In the genomic region with DNA sequence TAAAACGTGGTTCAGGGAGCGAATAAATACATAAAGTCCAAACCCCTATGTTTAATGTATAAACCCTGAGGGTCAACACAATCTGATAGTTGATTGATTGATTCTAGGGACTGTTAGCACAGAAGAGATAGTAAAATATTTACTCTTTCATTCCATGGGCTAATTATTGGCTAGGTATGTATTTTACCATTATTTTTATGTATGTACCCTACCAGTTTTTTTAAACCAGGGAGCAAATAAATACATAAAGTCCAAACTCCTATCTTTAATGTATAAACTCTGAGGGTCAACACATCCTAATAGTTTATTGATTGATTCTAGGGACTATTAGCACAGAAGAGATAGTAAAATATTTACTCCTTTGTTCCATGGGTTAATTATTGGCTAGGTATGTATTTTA, we compare ENCODE assay signal across 1 cellular context.
TF ChIP-seq lines count a peak whose summit lies in the region.

No MANE protein-coding gene starts in this region.

TF ChIP-seq in HepG2, 621 proteins besides CTCF, POLR2A, EP300 and RAD21 (continued from another document):
- TF ChIP-seq, protein P1, sequence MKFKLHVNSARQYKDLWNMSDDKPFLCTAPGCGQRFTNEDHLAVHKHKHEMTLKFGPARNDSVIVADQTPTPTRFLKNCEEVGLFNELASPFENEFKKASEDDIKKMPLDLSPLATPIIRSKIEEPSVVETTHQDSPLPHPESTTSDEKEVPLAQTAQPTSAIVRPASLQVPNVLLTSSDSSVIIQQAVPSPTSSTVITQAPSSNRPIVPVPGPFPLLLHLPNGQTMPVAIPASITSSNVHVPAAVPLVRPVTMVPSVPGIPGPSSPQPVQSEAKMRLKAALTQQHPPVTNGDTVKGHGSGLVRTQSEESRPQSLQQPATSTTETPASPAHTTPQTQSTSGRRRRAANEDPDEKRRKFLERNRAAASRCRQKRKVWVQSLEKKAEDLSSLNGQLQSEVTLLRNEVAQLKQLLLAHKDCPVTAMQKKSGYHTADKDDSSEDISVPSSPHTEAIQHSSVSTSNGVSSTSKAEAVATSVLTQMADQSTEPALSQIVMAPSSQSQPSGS (CRISPR knock-in tag; IDR thresholded peaks at IDR 0.05): peak; percentile 53; the same call in 1 of the 2 replicates
- TF ChIP-seq FOXA1 (IDR thresholded peaks at IDR 0.05): peak; percentile 88
- TF ChIP-seq FOXA1 (CRISPR knock-in tag; IDR thresholded peaks at IDR 0.05): peak; percentile 60
- TF ChIP-seq, protein P2, sequence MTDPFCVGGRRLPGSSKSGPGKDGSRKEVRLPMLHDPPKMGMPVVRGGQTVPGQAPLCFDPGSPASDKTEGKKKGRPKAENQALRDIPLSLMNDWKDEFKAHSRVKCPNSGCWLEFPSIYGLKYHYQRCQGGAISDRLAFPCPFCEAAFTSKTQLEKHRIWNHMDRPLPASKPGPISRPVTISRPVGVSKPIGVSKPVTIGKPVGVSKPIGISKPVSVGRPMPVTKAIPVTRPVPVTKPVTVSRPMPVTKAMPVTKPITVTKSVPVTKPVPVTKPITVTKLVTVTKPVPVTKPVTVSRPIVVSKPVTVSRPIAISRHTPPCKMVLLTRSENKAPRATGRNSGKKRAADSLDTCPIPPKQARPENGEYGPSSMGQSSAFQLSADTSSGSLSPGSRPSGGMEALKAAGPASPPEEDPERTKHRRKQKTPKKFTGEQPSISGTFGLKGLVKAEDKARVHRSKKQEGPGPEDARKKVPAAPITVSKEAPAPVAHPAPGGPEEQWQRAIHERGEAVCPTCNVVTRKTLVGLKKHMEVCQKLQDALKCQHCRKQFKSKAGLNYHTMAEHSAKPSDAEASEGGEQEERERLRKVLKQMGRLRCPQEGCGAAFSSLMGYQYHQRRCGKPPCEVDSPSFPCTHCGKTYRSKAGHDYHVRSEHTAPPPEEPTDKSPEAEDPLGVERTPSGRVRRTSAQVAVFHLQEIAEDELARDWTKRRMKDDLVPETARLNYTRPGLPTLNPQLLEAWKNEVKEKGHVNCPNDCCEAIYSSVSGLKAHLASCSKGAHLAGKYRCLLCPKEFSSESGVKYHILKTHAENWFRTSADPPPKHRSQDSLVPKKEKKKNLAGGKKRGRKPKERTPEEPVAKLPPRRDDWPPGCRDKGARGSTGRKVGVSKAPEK (CRISPR knock-in tag; IDR thresholded peaks at IDR 0.05; ENCODE audit: borderline replicate concordance): no peak
- peak; percentile 80; the same call in 1 of the 2 replicates for TF ChIP-seq HMG20A (CRISPR knock-in tag; IDR thresholded peaks at IDR 0.05; ENCODE audit: borderline replicate concordance)
- TF ChIP-seq, protein P3, sequence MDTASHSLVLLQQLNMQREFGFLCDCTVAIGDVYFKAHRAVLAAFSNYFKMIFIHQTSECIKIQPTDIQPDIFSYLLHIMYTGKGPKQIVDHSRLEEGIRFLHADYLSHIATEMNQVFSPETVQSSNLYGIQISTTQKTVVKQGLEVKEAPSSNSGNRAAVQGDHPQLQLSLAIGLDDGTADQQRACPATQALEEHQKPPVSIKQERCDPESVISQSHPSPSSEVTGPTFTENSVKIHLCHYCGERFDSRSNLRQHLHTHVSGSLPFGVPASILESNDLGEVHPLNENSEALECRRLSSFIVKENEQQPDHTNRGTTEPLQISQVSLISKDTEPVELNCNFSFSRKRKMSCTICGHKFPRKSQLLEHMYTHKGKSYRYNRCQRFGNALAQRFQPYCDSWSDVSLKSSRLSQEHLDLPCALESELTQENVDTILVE (CRISPR knock-in tag; IDR thresholded peaks at IDR 0.05): peak; percentile 27; the same call in 1 of the 2 replicates
- TF ChIP-seq, protein P4, sequence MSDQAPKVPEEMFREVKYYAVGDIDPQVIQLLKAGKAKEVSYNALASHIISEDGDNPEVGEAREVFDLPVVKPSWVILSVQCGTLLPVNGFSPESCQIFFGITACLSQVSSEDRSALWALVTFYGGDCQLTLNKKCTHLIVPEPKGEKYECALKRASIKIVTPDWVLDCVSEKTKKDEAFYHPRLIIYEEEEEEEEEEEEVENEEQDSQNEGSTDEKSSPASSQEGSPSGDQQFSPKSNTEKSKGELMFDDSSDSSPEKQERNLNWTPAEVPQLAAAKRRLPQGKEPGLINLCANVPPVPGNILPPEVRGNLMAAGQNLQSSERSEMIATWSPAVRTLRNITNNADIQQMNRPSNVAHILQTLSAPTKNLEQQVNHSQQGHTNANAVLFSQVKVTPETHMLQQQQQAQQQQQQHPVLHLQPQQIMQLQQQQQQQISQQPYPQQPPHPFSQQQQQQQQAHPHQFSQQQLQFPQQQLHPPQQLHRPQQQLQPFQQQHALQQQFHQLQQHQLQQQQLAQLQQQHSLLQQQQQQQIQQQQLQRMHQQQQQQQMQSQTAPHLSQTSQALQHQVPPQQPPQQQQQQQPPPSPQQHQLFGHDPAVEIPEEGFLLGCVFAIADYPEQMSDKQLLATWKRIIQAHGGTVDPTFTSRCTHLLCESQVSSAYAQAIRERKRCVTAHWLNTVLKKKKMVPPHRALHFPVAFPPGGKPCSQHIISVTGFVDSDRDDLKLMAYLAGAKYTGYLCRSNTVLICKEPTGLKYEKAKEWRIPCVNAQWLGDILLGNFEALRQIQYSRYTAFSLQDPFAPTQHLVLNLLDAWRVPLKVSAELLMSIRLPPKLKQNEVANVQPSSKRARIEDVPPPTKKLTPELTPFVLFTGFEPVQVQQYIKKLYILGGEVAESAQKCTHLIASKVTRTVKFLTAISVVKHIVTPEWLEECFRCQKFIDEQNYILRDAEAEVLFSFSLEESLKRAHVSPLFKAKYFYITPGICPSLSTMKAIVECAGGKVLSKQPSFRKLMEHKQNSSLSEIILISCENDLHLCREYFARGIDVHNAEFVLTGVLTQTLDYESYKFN (CRISPR knock-in tag; conservative IDR thresholded peaks at IDR 0.05): peak; percentile 86
- TF ChIP-seq FIP1L1 (IDR thresholded peaks at IDR 0.05; ENCODE audit: borderline replicate concordance, insufficient read depth, low read depth, low read length): no peak
- no peak for TF ChIP-seq ZNF891 (CRISPR knock-in tag; IDR thresholded peaks at IDR 0.05)
- TF ChIP-seq ZNF598 (CRISPR knock-in tag; IDR thresholded peaks at IDR 0.05; ENCODE audit: borderline replicate concordance): no peak
- TF ChIP-seq, protein P5, sequence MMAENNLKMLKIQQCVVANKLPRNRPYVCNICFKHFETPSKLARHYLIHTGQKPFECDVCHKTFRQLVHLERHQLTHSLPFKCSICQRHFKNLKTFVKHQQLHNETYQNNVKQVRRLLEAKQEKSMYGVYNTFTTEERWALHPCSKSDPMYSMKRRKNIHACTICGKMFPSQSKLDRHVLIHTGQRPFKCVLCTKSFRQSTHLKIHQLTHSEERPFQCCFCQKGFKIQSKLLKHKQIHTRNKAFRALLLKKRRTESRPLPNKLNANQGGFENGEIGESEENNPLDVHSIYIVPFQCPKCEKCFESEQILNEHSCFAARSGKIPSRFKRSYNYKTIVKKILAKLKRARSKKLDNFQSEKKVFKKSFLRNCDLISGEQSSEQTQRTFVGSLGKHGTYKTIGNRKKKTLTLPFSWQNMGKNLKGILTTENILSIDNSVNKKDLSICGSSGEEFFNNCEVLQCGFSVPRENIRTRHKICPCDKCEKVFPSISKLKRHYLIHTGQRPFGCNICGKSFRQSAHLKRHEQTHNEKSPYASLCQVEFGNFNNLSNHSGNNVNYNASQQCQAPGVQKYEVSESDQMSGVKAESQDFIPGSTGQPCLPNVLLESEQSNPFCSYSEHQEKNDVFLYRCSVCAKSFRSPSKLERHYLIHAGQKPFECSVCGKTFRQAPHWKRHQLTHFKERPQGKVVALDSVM (CRISPR knock-in tag; IDR thresholded peaks at IDR 0.05): no peak
- TF ChIP-seq, protein P6, sequence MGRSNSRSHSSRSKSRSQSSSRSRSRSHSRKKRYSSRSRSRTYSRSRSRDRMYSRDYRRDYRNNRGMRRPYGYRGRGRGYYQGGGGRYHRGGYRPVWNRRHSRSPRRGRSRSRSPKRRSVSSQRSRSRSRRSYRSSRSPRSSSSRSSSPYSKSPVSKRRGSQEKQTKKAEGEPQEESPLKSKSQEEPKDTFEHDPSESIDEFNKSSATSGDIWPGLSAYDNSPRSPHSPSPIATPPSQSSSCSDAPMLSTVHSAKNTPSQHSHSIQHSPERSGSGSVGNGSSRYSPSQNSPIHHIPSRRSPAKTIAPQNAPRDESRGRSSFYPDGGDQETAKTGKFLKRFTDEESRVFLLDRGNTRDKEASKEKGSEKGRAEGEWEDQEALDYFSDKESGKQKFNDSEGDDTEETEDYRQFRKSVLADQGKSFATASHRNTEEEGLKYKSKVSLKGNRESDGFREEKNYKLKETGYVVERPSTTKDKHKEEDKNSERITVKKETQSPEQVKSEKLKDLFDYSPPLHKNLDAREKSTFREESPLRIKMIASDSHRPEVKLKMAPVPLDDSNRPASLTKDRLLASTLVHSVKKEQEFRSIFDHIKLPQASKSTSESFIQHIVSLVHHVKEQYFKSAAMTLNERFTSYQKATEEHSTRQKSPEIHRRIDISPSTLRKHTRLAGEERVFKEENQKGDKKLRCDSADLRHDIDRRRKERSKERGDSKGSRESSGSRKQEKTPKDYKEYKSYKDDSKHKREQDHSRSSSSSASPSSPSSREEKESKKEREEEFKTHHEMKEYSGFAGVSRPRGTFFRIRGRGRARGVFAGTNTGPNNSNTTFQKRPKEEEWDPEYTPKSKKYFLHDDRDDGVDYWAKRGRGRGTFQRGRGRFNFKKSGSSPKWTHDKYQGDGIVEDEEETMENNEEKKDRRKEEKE (IDR thresholded peaks at IDR 0.05): no peak
- TF ChIP-seq ZNF510 (CRISPR knock-in tag; IDR thresholded peaks at IDR 0.05; ENCODE audit: low read depth): no peak
- TF ChIP-seq, protein P7, sequence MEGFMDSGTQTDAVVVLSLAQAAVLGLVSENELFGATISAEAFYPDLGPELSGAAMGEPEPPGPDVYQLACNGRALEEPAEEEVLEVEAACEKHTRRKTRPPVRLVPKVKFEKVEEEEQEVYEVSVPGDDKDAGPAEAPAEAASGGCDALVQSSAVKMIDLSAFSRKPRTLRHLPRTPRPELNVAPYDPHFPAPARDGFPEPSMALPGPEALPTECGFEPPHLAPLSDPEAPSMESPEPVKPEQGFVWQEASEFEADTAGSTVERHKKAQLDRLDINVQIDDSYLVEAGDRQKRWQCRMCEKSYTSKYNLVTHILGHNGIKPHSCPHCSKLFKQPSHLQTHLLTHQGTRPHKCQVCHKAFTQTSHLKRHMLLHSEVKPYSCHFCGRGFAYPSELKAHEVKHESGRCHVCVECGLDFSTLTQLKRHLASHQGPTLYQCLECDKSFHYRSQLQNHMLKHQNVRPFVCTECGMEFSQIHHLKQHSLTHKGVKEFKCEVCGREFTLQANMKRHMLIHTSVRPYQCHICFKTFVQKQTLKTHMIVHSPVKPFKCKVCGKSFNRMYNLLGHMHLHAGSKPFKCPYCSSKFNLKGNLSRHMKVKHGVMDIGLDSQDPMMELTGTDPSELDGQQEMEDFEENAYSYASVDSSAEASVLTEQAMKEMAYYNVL (CRISPR knock-in tag; IDR thresholded peaks at IDR 0.05; ENCODE audit: borderline replicate concordance): no peak
- TF ChIP-seq ATF7 (IDR thresholded peaks at IDR 0.05): no peak
- no peak for TF ChIP-seq ATF7 (CRISPR knock-in tag; IDR thresholded peaks at IDR 0.05)
- no peak for TF ChIP-seq ZNF256 (CRISPR knock-in tag; conservative IDR thresholded peaks at IDR 0.05)
- TF ChIP-seq, protein P8, sequence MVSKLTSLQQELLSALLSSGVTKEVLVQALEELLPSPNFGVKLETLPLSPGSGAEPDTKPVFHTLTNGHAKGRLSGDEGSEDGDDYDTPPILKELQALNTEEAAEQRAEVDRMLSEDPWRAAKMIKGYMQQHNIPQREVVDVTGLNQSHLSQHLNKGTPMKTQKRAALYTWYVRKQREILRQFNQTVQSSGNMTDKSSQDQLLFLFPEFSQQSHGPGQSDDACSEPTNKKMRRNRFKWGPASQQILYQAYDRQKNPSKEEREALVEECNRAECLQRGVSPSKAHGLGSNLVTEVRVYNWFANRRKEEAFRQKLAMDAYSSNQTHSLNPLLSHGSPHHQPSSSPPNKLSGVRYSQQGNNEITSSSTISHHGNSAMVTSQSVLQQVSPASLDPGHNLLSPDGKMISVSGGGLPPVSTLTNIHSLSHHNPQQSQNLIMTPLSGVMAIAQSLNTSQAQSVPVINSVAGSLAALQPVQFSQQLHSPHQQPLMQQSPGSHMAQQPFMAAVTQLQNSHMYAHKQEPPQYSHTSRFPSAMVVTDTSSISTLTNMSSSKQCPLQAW (CRISPR knock-in tag; IDR thresholded peaks at IDR 0.05): no peak
- TF ChIP-seq, protein P9, sequence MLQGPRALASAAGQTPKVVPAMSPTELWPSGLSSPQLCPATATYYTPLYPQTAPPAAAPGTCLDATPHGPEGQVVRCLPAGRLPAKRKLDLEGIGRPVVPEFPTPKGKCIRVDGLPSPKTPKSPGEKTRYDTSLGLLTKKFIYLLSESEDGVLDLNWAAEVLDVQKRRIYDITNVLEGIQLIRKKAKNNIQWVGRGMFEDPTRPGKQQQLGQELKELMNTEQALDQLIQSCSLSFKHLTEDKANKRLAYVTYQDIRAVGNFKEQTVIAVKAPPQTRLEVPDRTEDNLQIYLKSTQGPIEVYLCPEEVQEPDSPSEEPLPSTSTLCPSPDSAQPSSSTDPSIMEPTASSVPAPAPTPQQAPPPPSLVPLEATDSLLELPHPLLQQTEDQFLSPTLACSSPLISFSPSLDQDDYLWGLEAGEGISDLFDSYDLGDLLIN (CRISPR knock-in tag; IDR thresholded peaks at IDR 0.05; ENCODE audit: borderline replicate concordance): no peak
- no peak for TF ChIP-seq NFATC3 (CRISPR knock-in tag; IDR thresholded peaks at IDR 0.05)
- peak; percentile 58; the same call in 1 of the 2 replicates for TF ChIP-seq RCOR2 (CRISPR knock-in tag; IDR thresholded peaks at IDR 0.05)
- 0 out of 2 replicates have a peak, but pooled peaks have one; percentile 23 for TF ChIP-seq TARDBP (CRISPR knock-in tag; IDR thresholded peaks at IDR 0.05)
- no peak for TF ChIP-seq FLYWCH1 (CRISPR knock-in tag; IDR thresholded peaks at IDR 0.05)
- no peak for TF ChIP-seq SMYD3 (CRISPR knock-in tag; IDR thresholded peaks at IDR 0.05)
- no peak for TF ChIP-seq ARNT (IDR thresholded peaks at IDR 0.05)
